Comparison of ENCODE assay signal across 8 cellular contexts in the genomic region with DNA sequence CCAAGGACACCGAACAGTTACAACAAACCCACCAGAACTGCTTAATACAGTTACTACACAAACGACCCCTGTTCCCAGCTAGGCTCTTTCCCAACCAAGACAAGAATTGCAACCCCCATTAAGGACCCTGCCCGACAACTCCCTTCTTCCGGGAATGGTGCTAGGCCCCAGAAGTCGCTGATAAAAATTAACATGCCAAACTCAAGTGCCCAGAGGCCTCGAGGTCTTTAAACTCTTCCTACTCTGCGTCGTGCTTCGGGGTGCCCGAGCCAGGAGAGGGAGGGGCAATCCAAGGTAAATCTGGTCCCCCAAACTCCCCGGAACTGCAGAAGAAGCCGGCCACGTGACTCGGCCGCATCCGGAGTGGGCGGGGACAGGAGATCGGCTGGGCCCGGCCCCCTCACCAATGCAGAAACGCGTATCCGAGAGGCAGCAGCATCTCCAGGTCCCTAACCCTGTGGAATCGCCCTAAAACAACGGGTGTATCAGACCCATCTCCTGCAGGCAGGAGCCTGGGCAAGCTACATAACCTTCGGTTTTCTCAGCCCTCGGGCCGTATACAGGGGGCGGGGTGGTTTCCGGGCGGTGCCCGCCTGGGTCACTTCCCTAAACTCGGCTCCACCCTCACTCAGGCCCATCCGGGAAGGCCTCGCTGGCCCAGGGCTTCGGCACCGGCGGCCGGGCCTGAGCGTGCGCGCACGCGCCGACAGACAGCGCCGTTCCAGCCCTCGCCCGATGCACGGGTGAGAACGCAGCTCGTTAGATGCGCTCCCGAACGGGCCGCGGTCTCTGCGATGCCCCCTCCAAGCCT.
A peak's percentile ranks its signal among the peaks of the same experiment; 100 is the strongest.
DNase-seq lines count a peak whose midpoint lies in the region; ATAC-seq and TF ChIP-seq lines count a peak whose summit lies in the region.

No MANE protein-coding gene starts in this region.

- H3K4me1 Mint-ChIP-seq in memory B cell: peaks cover 40% of the 10 kb centered on the region

- H3K4me3 Mint-ChIP-seq in memory B cell: peak overlapping the region; percentile 89

- POLR2A ChIA-PET in GM10248 (lab: Yijun Ruan, JAX): interaction anchor here (0.6 to 2.8 kb wide), 4 partner anchors 9 to 31 kb away, joined by 3 to 12 read pairs (median 4); partner anchors contain the start of genes FIBP and SNX32

- peak overlapping the region; percentile 91 for H3K27ac Mint-ChIP-seq in memory B cell

- H3K36me3 Mint-ChIP-seq in memory B cell: peaks cover 19% of the 10 kb centered on the region

- peak; percentile 79 for DNase-seq in GM10248 (ENCODE audit: extremely low spot score)
- DNase-seq in NCI-H526 treated with DMSO at 0.1 percent for 48 hours (lab: John Stamatoyannopoulos, UW): peak; percentile 30
- peak; percentile 49 to 77 for DNase-seq in activated CD8-positive, alpha-beta memory T cell treated with anti-CD3 and anti-CD28 coated beads for 1 hour (ENCODE audit: extremely low read depth in 1 of 2, low read depth in 1 of 2)
- peak; percentile 74 for DNase-seq in effector CD8-positive, alpha-beta T cell (lab: John Stamatoyannopoulos, UW)
- peak; percentile 63 to 81 for DNase-seq in memory B cell (ENCODE audit: low spot score in 2 of 2)
- DNase-seq in stimulated activated CD4-positive, alpha-beta T cell treated with anti-CD3 and anti-CD28 coated beads, TNF-alpha, amount 100 ng/mL, for 48 hours (ENCODE audit: low read depth in 3 of 3): peak; percentile 65 to 83 (median 72)

- no peak for TF ChIP-seq CTCF in GM10248 (IDR thresholded peaks at IDR 0.05; ENCODE audit: control extremely low read depth, extremely low read depth, low read depth, missing control alignments)

- no peaks in the 10 kb centered on the region for H3K9me3 Mint-ChIP-seq in memory B cell

- peak; percentile 23 for ATAC-seq in HG02623 (IDR thresholded peaks at IDR 0.05; ENCODE audit: unreplicated experiment)
- ATAC-seq in memory B cell (ENCODE audit: low read depth): peak; percentile 23
- no peak for ATAC-seq in HG03378 (IDR thresholded peaks at IDR 0.05; ENCODE audit: unreplicated experiment)

- CTCF ChIA-PET in GM10248 (lab: Yijun Ruan, JAX): interaction anchor here (1.0 to 3.5 kb wide), 2 partner anchors 35 to 77 kb away, joined by 3 to 14 read pairs; partner anchors contain the start of gene AP5B1

- no peaks in the 10 kb centered on the region for H3K27me3 Mint-ChIP-seq in memory B cell
